ENCODE assay signal across 33 cellular contexts in genomic region chr10:116045957-116046356, GRCh38.
"Had no signal": no experiment of that assay in that cellular context is flagged by ENCODE, and none has a peak within 500 bp of the region (broad histone marks: within the 10 kb centered on the region; RNA-seq: fewer than 3 reads in every experiment).

No MANE protein-coding gene starts in this region.

- H3K36me3 ChIP-seq: ascending aorta, breast epithelium, WERI-Rb-1 had no signal

- H3K9ac ChIP-seq: KMS-11 had no signal

- DNase-seq: activated CD4-positive, alpha-beta T cell treated with anti-CD3 and anti-CD28 coated beads for 1 hour; activated CD4-positive, alpha-beta T cell treated with anti-CD3 and anti-CD28 coated beads for 48 hours; activated CD4-positive, alpha-beta T cell treated with anti-CD3 and anti-CD28 coated beads, Interleukin-2, amount 50 U/mL, for 4 hours; activated CD4-positive, CD25-positive, alpha-beta regulatory T cell; activated CD8-positive, alpha-beta T cell treated with anti-CD3 and anti-CD28 coated beads for 36 hours; activated effector memory CD4-positive, alpha-beta T cell treated with anti-CD3 and anti-CD28 coated beads, Interleukin-2, amount 50 U/mL, for 16 hours; activated naive CD4-positive, alpha-beta T cell; activated naive CD4-positive, alpha-beta T cell treated with anti-CD3 and anti-CD28 coated beads, Interleukin-2, amount 50 U/mL, for 16 hours; activated naive CD8-positive, alpha-beta T cell treated with anti-CD3 and anti-CD28 coated beads for 36 hours; activated T-cell treated with anti-CD3 and anti-CD28 coated beads, Interleukin-2, amount 50 U/mL, for 1 hour; activated T-cell treated with anti-CD3 and anti-CD28 coated beads, Interleukin-2, amount 50 U/mL, for 72 hours; amniotic stem cell; caudate nucleus; cerebellar nuclear complex; MM.1S; MV-4-11; NCI-H1092; NCI-H1436 treated with DMSO at 0.1 percent for 48 hours; NCI-H1694 treated with DMSO at 0.1 percent for 48 hours; NCI-H2029; NCI-H345; NCI-H510A; NCI-H526; NCI-H774; SHP77 treated with DMSO at 0.1 percent for 48 hours; T1000; WERI-Rb-1 had no signal

- H3K9me3 ChIP-seq: ascending aorta, breast epithelium had no signal

- H3K4me3 ChIP-seq: ascending aorta, breast epithelium had no signal

- H3K4me1 ChIP-seq: breast epithelium had no signal

- ATAC-seq: activated CD8-positive, alpha-beta T cell treated with anti-CD3 and anti-CD28 coated beads for 36 hours; activated T-cell treated with anti-CD3 and anti-CD28 coated beads, Interleukin-2, amount 50 U/mL, for 72 hours; activated T-helper 17 cell treated with anti-CD3 and anti-CD28 coated beads, Interleukin-2, amount 50 U/mL, for 72 hours; Panc1; SK-N-SH treated with all-trans-retinoic acid at 6 μM for 48 hours had no signal

- H3K27ac ChIP-seq: ascending aorta, breast epithelium, KMS-11, WERI-Rb-1 had no signal

- H3K4me2 ChIP-seq: KMS-11 had no signal

- H3K27me3 ChIP-seq: ascending aorta, breast epithelium had no signal
